8 cellular contexts compared by ENCODE assay signal in the genomic region with DNA sequence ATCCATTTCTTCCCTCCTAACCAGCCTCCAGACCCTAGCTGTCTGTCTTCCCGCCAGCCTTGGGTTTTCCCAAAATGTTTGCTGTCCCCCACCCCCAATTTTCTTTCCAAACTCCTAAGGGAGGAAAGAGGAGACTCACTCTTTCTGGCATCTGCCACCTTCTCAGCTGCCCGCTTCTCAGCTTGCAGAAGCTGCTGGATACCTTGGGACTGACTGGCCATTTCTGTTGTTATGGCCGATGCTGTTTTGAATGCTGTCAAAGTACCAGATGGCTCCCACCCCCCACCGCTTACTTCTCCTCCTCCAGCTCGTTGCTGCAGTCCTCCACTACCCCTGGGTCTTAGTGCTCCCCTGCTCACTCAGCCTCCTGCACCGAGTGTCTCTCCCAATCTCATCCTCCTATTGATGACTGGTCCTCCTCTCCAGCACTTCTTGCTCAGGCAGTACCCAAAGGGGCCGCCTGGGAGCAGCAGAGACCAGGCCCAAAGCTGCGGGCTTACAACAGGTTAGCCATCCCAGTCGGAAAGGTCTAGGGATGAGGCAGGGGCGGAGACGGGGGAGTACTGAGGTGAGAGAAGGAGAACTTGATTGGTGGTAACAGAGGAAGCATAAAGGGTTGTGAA. TPM values are rescaled to one million over a fixed set of nuclear protein-coding genes. Genes with fewer than 3 reads are reported as not detected.
DNase-seq lines count a peak whose midpoint lies in the region; ATAC-seq, FAIRE-seq and TF ChIP-seq lines count a peak whose summit lies in the region.

TSS of gene ATP6V1G2 (minus strand) at position 270 of the 623 bp plus-strand sequence. CDS start at position 221, 49 bp downstream.

- TF ChIP-seq POLR2A in GM12892 (IDR thresholded peaks at IDR 0.05; ENCODE audit: low read depth, low read length), result no peak

- FAIRE-seq in GM12892 (lab: Jason Lieb, UNC), result peak; percentile 92

- peak; percentile 47 for ATAC-seq in HG03342 (IDR thresholded peaks at IDR 0.05; ENCODE audit: unreplicated experiment)

- DNase-seq in GM12892 (ENCODE audit: insufficient read length) (no peak), NCI-H345 (lab: John Stamatoyannopoulos, UW) (peak; percentile 96), islet precursor cell (peak; percentile 99), epidermal melanocyte (ENCODE audit: insufficient read length, low spot score) (no peak)
- DNase-seq in activated CD4-positive, CD25-positive, alpha-beta regulatory T cell treated with anti-CD3 and anti-CD28 coated beads, Interleukin-2, amount 50 U/mL, for 16 hours (ENCODE audit: low read depth, low spot score), result peak; percentile 74
- peak; percentile 78 for DNase-seq in central memory CD4-positive, alpha-beta T cell
- peak; percentile 84 to 94 (median 91) for DNase-seq in stimulated activated CD4-positive, alpha-beta T cell treated with anti-CD3 and anti-CD28 coated beads, Interleukin-12 subunit alpha, Interleukin-12 subunit beta, amount 100 ng/mL, for 48 hours (ENCODE audit: low read depth in 2 of 3, low spot score in 1 of 3)

RNA-seq across cellular contexts. Expression of gene ATP6V1G2, which starts in this region (rescaled TPM):
- polyA plus RNA-seq in GM12892 (2012; ENCODE audit: missing spikeins), result 1.5 TPM

Comparison
In these comparisons a context has a peak if more than half of its experiments do, and no peak if none do; other contexts are left out.
1. DNase-seq: peak in NCI-H345 (single experiment), activated CD4-positive, CD25-positive, alpha-beta regulatory T cell treated with anti-CD3 and anti-CD28 coated beads, Interleukin-2, amount 50 U/mL, for 16 hours (single experiment), central memory CD4-positive, alpha-beta T cell (single experiment), islet precursor cell (single experiment) and stimulated activated CD4-positive, alpha-beta T cell treated with anti-CD3 and anti-CD28 coated beads, Interleukin-12 subunit alpha, Interleukin-12 subunit beta, amount 100 ng/mL, for 48 hours (3 of 3); none in GM12892 (single experiment) and epidermal melanocyte (single experiment).